ENCODE assay signal across 8 cellular contexts in the genomic region with DNA sequence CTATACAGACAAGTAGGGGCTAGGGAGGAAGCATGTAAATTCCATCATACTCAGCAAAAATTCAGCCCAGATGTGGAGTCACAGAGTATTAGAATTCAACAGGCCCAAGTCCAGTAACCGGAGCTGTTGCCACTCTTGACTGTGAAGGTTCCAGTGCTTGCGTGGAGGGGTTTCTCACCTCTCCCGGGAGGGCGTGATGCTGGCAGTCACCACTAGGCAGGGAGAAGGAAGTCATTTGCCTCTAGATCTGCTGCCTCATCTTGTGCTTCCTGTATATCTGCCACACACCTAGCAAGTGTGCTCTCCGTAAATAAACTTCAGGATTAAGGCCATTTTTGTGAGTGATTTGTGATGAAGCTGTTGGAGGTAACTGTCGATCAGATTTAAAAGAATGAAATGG. TPM values are rescaled to one million over a fixed set of nuclear protein-coding genes. Genes with fewer than 3 reads are reported as not detected.
DNase-seq lines count a peak whose midpoint lies in the region; ATAC-seq and TF ChIP-seq lines count a peak whose summit lies in the region.

No MANE protein-coding gene starts in this region.

- H3K27ac ChIP-seq in rectal smooth muscle tissue (ENCODE audit: low read depth, low read length): peak overlapping the region; percentile 93

- H3K4me3 ChIP-seq in rectal smooth muscle tissue (ENCODE audit: low read length): peak overlapping the region; percentile 87

- TF ChIP-seq CTCF in AG09319 (IDR thresholded peaks at IDR 0.05; ENCODE audit: low read depth, low read length): peak; percentile 4

- H3K36me3 ChIP-seq in rectal smooth muscle tissue (ENCODE audit: control insufficient read depth, insufficient read depth, low read length): no peaks in the 10 kb centered on the region

- ATAC-seq in GM18867 (IDR thresholded peaks at IDR 0.05; ENCODE audit: unreplicated experiment): peak; percentile 27
- ATAC-seq in esophagus mucosa: peak; percentile 31
- no peak for ATAC-seq in GM21619 (IDR thresholded peaks at IDR 0.05; ENCODE audit: unreplicated experiment)
- ATAC-seq in GM21447 (IDR thresholded peaks at IDR 0.05; ENCODE audit: unreplicated experiment): no peak

- H3K27me3 ChIP-seq in rectal smooth muscle tissue (ENCODE audit: control insufficient read depth, insufficient read depth, low read length): no peaks in the 10 kb centered on the region

- H3K9ac ChIP-seq in rectal smooth muscle tissue (ENCODE audit: low read length): no peak overlapping the region

- no peak for DNase-seq in AG09319 (ENCODE audit: extremely low read depth, low read depth)
- DNase-seq in NOMO-1 (lab: John Stamatoyannopoulos, UW; ENCODE audit: unreplicated experiment in 2 of 2): peak; percentile 50 to 78
- DNase-seq in activated CD8-positive, alpha-beta memory T cell treated with anti-CD3 and anti-CD28 coated beads for 48 hours (ENCODE audit: low read depth in 2 of 3, low spot score in 2 of 3): peak in 2 of 3 experiments; percentile 23 to 45

- H3K4me1 ChIP-seq in rectal smooth muscle tissue (ENCODE audit: control insufficient read depth, insufficient read depth, low read length): peaks cover 9% of the 10 kb centered on the region

RNA-seq across cellular contexts. Expression of a gene that starts 1.0 kb away (rescaled TPM):
- total RNA-seq in esophagus mucosa: 14.2 TPM

RNA-seq across cellular contexts. Expression of a gene that starts 1.4 kb away (rescaled TPM):
- 8.5 TPM for total RNA-seq in esophagus mucosa

RNA-seq across cellular contexts. Expression of a gene that starts 14.9 kb away (rescaled TPM):
- total RNA-seq in esophagus mucosa: 0.60 TPM

RNA-seq across cellular contexts. Expression of a gene that starts 27.9 kb away (rescaled TPM):
- total RNA-seq in esophagus mucosa: not detected

RNA-seq across cellular contexts. Expression of a gene that starts 53.1 kb away (rescaled TPM):
- 3.7 TPM for total RNA-seq in esophagus mucosa

Comparison
In these comparisons a context has a peak if more than half of its experiments do, and no peak if none do; other contexts are left out.
1. ATAC-seq: peak in GM18867 (single experiment) and esophagus mucosa (single experiment); none in GM21619 (single experiment) and GM21447 (single experiment).